In genomic region chr1:2208309-2209239, GRCh38 we compare ENCODE assay signal across 1 cellular context.
A peak's percentile ranks its signal among the peaks of the same experiment; 100 is the strongest.
TF ChIP-seq lines count a peak whose summit lies in the region.

No MANE protein-coding gene starts in this region.

TF ChIP-seq in IMR-90, 13 proteins besides CTCF, POLR2A, EP300 and RAD21 (continued from another document):
- TF ChIP-seq USF2 (IDR thresholded peaks at IDR 0.05; ENCODE audit: low read depth, low read length), result peak; percentile 15; the same call in 1 of the 2 replicates
